Comparison of ENCODE assay signal across 20 cellular contexts in genomic region chr18:42437646-42438045, GRCh38.
A peak's percentile ranks its signal among the peaks of the same experiment; 100 is the strongest.
DNase-seq lines count a peak whose midpoint lies in the region; ATAC-seq and TF ChIP-seq lines count a peak whose summit lies in the region.
"Had no signal": no experiment of that assay in that cellular context is flagged by ENCODE, and none has a peak within 500 bp of the region (broad histone marks: within the 10 kb centered on the region; RNA-seq: fewer than 3 reads in every experiment).

No MANE protein-coding gene starts in this region.

- intact Hi-C loops in left ventricle myocardium superior (cut with micrococcal nuclease), result no loop called here

- DNase-seq in A172 (ENCODE audit: low spot score) (peak; percentile 36), NCI-H446 (lab: John Stamatoyannopoulos, UW) (peak; percentile 90 to 94), cardiac fibroblast (ENCODE audit: low read depth in 2 of 2) (peak; percentile 44 to 74), left ventricle myocardium superior (peak; percentile 30), HEK293T (ENCODE audit: extremely low spot score) (no peak), smooth muscle cell (lab: John Stamatoyannopoulos, UW; ENCODE audit: unreplicated experiment) (no peak), NCI-H2227 (lab: John Stamatoyannopoulos, UW; ENCODE audit: unreplicated experiment) (no peak)
- DNase-seq: activated B cell treated with CpG ODN at 0.5 μM for 24 hours; activated CD4-positive, alpha-beta memory T cell treated with anti-CD3 and anti-CD28 coated beads, Interleukin-2, amount 10 ng/mL, durations not matched to agents 7 days and 5 days; activated naive CD4-positive, alpha-beta T cell treated with anti-CD3 and anti-CD28 coated beads, Interleukin-2, amount 10 ng/mL, durations not matched to agents 7 days and 5 days; activated T-cell treated with anti-CD3 and anti-CD28 coated beads, Interleukin-2, amount 50 U/mL, for 24 hours; aorta; CD4-positive, CD25-positive, alpha-beta regulatory T cell; HFFc6; NCI-H526 treated with DMSO at 0.1 percent for 48 hours; OCI-M1; T-helper 2 cell had no signal

- no peak overlapping the region for H2AFZ ChIP-seq in smooth muscle cell (ENCODE audit: low read depth)

- no peaks in the 10 kb centered on the region for H3K27me3 ChIP-seq in smooth muscle cell (ENCODE audit: low read depth)
- H3K27me3 ChIP-seq: neutrophil, SJSA1 had no signal

- no peak overlapping the region for H3K4me3 ChIP-seq in cardiac fibroblast (replicated peaks in 1 of 2; ENCODE audit: low read depth in 2 of 2, low read length in 2 of 2)
- no peak overlapping the region for H3K4me3 ChIP-seq in smooth muscle cell
- H3K4me3 ChIP-seq: SJSA1 had no signal

- CTCF ChIA-PET in HEK293T (lab: Yijun Ruan, JAX), result no interaction called here

- no peaks in the 10 kb centered on the region for H3F3A ChIP-seq in smooth muscle cell (ENCODE audit: low read depth)

- H4K20me1 ChIP-seq in smooth muscle cell (ENCODE audit: low read depth), result no peaks in the 10 kb centered on the region

- TF ChIP-seq CTCF in cardiac fibroblast (IDR thresholded peaks at IDR 0.05; ENCODE audit: low read depth, low read length) (no peak), smooth muscle cell (IDR thresholded peaks at IDR 0.05; ENCODE audit: borderline replicate concordance, insufficient read depth, poor library complexity, severe bottlenecking) (no peak)

- H3K9me3 ChIP-seq in smooth muscle cell (replicated peaks; ENCODE audit: low read depth), result no peaks in the 10 kb centered on the region
- H3K9me3 ChIP-seq: neutrophil, SJSA1 had no signal

- WGBS in smooth muscle cell (ENCODE audit: low lambda C conversion rate), result 88% methylated on average over 2 of the region's 2 CpGs

- H3K9ac ChIP-seq in smooth muscle cell (ENCODE audit: low read depth), result no peak overlapping the region

- no peaks in the 10 kb centered on the region for H3K36me3 ChIP-seq in smooth muscle cell (ENCODE audit: low read depth)
- H3K36me3 ChIP-seq: neutrophil, SJSA1 had no signal

- H3K27ac ChIP-seq in smooth muscle cell (ENCODE audit: low read depth), result no peak overlapping the region
- H3K27ac ChIP-seq: neutrophil, SJSA1 had no signal

- no peak overlapping the region for H3K4me2 ChIP-seq in smooth muscle cell

- POLR2A ChIA-PET in HEK293T (lab: Yijun Ruan, JAX), result no interaction called here

- ATAC-seq in left ventricle myocardium superior (peak; percentile 56), HG02610 (IDR thresholded peaks at IDR 0.05; ENCODE audit: unreplicated experiment) (no peak)

- no peaks in the 10 kb centered on the region for H3K4me1 ChIP-seq in smooth muscle cell (ENCODE audit: low read depth)

- no peaks in the 10 kb centered on the region for H3K79me2 ChIP-seq in smooth muscle cell (ENCODE audit: low read depth)

TF ChIP-seq in HEK293T, 16 proteins besides CTCF, POLR2A, EP300 and RAD21:
- TF ChIP-seq HDGF (IDR thresholded peaks at IDR 0.05; ENCODE audit: borderline replicate concordance) (no peak), BHLHE40 (IDR thresholded peaks at IDR 0.05; ENCODE audit: borderline replicate concordance) (no peak), FOXM1 (IDR thresholded peaks at IDR 0.05; ENCODE audit: borderline replicate concordance) (no peak), CTBP1 (IDR thresholded peaks at IDR 0.05; ENCODE audit: borderline replicate concordance) (no peak), ZNF384 (IDR thresholded peaks at IDR 0.05) (no peak), SP1 (IDR thresholded peaks at IDR 0.05) (no peak), SUZ12 (IDR thresholded peaks at IDR 0.05) (no peak), FOXK2 (IDR thresholded peaks at IDR 0.05) (no peak)

Comparison
In these comparisons a context has a peak if more than half of its experiments do, and no peak if none do; other contexts are left out.
1. DNase-seq: peak in A172 (single experiment), NCI-H446 (2 of 2), cardiac fibroblast (2 of 2) and left ventricle myocardium superior (single experiment); none in HEK293T (single experiment), smooth muscle cell (single experiment) and NCI-H2227 (single experiment).